10 cellular contexts compared by ENCODE assay signal in the genomic region with DNA sequence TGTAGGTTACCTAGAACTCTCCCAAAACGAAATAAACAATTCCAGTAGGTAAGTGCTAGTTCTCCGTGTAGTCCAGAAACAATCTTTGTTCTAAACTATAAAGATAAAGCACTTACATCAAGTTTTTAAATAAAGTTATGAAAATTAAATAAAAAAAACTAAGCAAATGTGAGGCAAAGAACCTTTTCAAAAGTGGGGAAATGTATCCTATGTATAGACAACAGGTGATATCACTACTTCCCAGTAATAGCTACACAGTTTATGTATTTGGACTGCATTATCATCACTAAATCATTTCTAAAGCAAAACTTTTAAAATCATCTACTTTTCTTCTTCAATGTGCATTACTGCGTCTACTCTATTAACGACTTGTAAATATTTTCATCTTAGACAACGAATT. TPM values are rescaled to one million over a fixed set of nuclear protein-coding genes. Genes with fewer than 3 reads are reported as not detected.
A peak's percentile ranks its signal among the peaks of the same experiment; 100 is the strongest.
DNase-seq lines count a peak whose midpoint lies in the region; ATAC-seq, FAIRE-seq and TF ChIP-seq lines count a peak whose summit lies in the region.
"Had no signal": no experiment of that assay in that cellular context is flagged by ENCODE, and none has a peak within 500 bp of the region (broad histone marks: within the 10 kb centered on the region; RNA-seq: fewer than 3 reads in every experiment).

No MANE protein-coding gene starts in this region.

- peak overlapping the region; percentile 92 for H3K4me2 ChIP-seq in astrocyte (ENCODE audit: low read length)

- no peaks in the 10 kb centered on the region for H3K36me3 ChIP-seq in astrocyte (ENCODE audit: insufficient read depth, low read length)
- H3K36me3 ChIP-seq in right lobe of liver, result no peaks in the 10 kb centered on the region

- peaks cover 51% of the 10 kb centered on the region for H3K4me1 Mint-ChIP-seq in activated naive CD4-positive, alpha-beta T cell treated with anti-CD3 and anti-CD28 coated beads, Interleukin-2, amount 50 U/mL, for 24 hours
- peaks cover 22% of the 10 kb centered on the region for H3K4me1 Mint-ChIP-seq in astrocyte (ENCODE audit: low read depth, unreplicated experiment)
- peaks cover 14% of the 10 kb centered on the region for H3K4me1 Mint-ChIP-seq in type B pancreatic cell (ENCODE audit: unreplicated experiment)

- H3K27ac Mint-ChIP-seq in activated naive CD4-positive, alpha-beta T cell treated with anti-CD3 and anti-CD28 coated beads, Interleukin-2, amount 50 U/mL, for 24 hours, result peak overlapping the region; percentile 99
- H3K27ac Mint-ChIP-seq in astrocyte (ENCODE audit: unreplicated experiment) (peak overlapping the region; percentile 95), type B pancreatic cell (peak overlapping the region; percentile 100)

- no peak for DNase-seq in activated naive CD4-positive, alpha-beta T cell treated with anti-CD3 and anti-CD28 coated beads, Interleukin-2, amount 50 U/mL, for 16 hours
- DNase-seq in astrocyte (ENCODE audit: low read depth) (no peak), right lobe of liver (no peak), type B pancreatic cell (ENCODE audit: extremely low spot score, unreplicated experiment) (no peak)
- no peak for DNase-seq in effector CD8-positive, alpha-beta T cell (lab: John Stamatoyannopoulos, UW)
- DNase-seq: SIG-M5 had no signal

- FAIRE-seq in astrocyte (lab: Jason Lieb, UNC), result no peak

- intact Hi-C loops in right lobe of liver (cut with DNase I), result no loop called here

- no peaks in the 10 kb centered on the region for H3K9me3 Mint-ChIP-seq in activated naive CD4-positive, alpha-beta T cell treated with anti-CD3 and anti-CD28 coated beads, Interleukin-2, amount 50 U/mL, for 24 hours
- H3K9me3 Mint-ChIP-seq in astrocyte (ENCODE audit: unreplicated experiment) (no peaks in the 10 kb centered on the region), type B pancreatic cell (peaks cover 5% of the 10 kb centered on the region)

- no peaks in the 10 kb centered on the region for H3K9me3 ChIP-seq in astrocyte (ENCODE audit: insufficient read depth, low read depth, low read length)
- no peaks in the 10 kb centered on the region for H3K9me3 ChIP-seq in right lobe of liver

- H3K79me2 ChIP-seq in astrocyte (ENCODE audit: insufficient read depth, low read length), result peaks cover 70% of the 10 kb centered on the region

- H3K4me1 ChIP-seq in astrocyte (ENCODE audit: insufficient read depth, low read length) (peaks cover 18% of the 10 kb centered on the region), right lobe of liver (peaks cover 0 to 44% (median 5%) of the 10 kb centered on the region in 4 donors)

- no peaks in the 10 kb centered on the region for H3K27me3 Mint-ChIP-seq in activated naive CD4-positive, alpha-beta T cell treated with anti-CD3 and anti-CD28 coated beads, Interleukin-2, amount 50 U/mL, for 24 hours
- no peaks in the 10 kb centered on the region for H3K27me3 Mint-ChIP-seq in astrocyte (ENCODE audit: low read depth, unreplicated experiment)
- no peaks in the 10 kb centered on the region for H3K27me3 Mint-ChIP-seq in type B pancreatic cell

- ATAC-seq in right lobe of liver (no peak), HG03442 (IDR thresholded peaks at IDR 0.05; ENCODE audit: unreplicated experiment) (no peak), GM21526 (IDR thresholded peaks at IDR 0.05; ENCODE audit: low FRiP score, unreplicated experiment) (no peak)
- ATAC-seq: esophagus mucosa had no signal

- no peak for TF ChIP-seq CTCF in astrocyte (IDR thresholded peaks at IDR 0.05; ENCODE audit: insufficient read depth, low read depth, low read length)
- no peak for TF ChIP-seq CTCF in right lobe of liver (IDR thresholded peaks at IDR 0.05)
- no peak for TF ChIP-seq CTCF in type B pancreatic cell (conservative IDR thresholded peaks at IDR 0.05)

- H3K27ac ChIP-seq in astrocyte (ENCODE audit: low read depth, low read length) (no peak overlapping the region), right lobe of liver (no peak overlapping the region)

- no peak overlapping the region for H2AFZ ChIP-seq in astrocyte (ENCODE audit: low read depth, low read length)

- WGBS in right lobe of liver (ENCODE audit: insufficient coverage, low coverage, low lambda C conversion rate, missing lambda C conversion rate), result 11% methylated on average over 5 of the region's 5 CpGs

- peaks cover 6% of the 10 kb centered on the region for H3K36me3 Mint-ChIP-seq in activated naive CD4-positive, alpha-beta T cell treated with anti-CD3 and anti-CD28 coated beads, Interleukin-2, amount 50 U/mL, for 24 hours
- peaks cover 5% of the 10 kb centered on the region for H3K36me3 Mint-ChIP-seq in astrocyte (ENCODE audit: low read depth, unreplicated experiment)
- H3K36me3 Mint-ChIP-seq in type B pancreatic cell, result peaks cover 8% of the 10 kb centered on the region

- H3K4me3 Mint-ChIP-seq in activated naive CD4-positive, alpha-beta T cell treated with anti-CD3 and anti-CD28 coated beads, Interleukin-2, amount 50 U/mL, for 24 hours, result peak overlapping the region; percentile 100
- H3K4me3 Mint-ChIP-seq in astrocyte (ENCODE audit: unreplicated experiment) (peak overlapping the region; percentile 98), type B pancreatic cell (peak overlapping the region; percentile 94)

- peak overlapping the region; percentile 96 for H3K4me3 ChIP-seq in astrocyte (ENCODE audit: insufficient read depth, low read depth, low read length)
- peak overlapping the region; percentile 84 to 91 (median 90) for H3K4me3 ChIP-seq in right lobe of liver

- no peak for TF ChIP-seq POLR2A in right lobe of liver (IDR thresholded peaks at IDR 0.05)

- H4K20me1 ChIP-seq in astrocyte (ENCODE audit: insufficient read depth, low read length), result peaks cover 61% of the 10 kb centered on the region

- H3K9ac ChIP-seq in astrocyte (ENCODE audit: low read length), result peak overlapping the region; percentile 98

- H3K27me3 ChIP-seq in astrocyte (ENCODE audit: insufficient read depth, low read length), result no peaks in the 10 kb centered on the region
- H3K27me3 ChIP-seq in right lobe of liver, result no peaks in the 10 kb centered on the region

RNA-seq across cellular contexts. Expression of a gene that starts 2.0 kb away (rescaled TPM):
- 87.3 and 95.9 TPM in 2 replicates for total RNA-seq in astrocyte
- 10 to 100 TPM; 15.5 to 32.9 (median 26.0) TPM for total RNA-seq in right lobe of liver
- 99.0 and 105 TPM in 2 replicates for total RNA-seq in type B pancreatic cell (ENCODE audit: low replicate concordance)
